25 cellular contexts compared by ENCODE assay signal in genomic region chr6:148590881-148591280, GRCh38.
"Had no signal": no experiment of that assay in that cellular context is flagged by ENCODE, and none has a peak within 500 bp of the region (broad histone marks: within the 10 kb centered on the region; RNA-seq: fewer than 3 reads in every experiment).

No MANE protein-coding gene starts in this region.

- DNase-seq: activated CD4-positive, CD25-positive, alpha-beta regulatory T cell treated with anti-CD3 and anti-CD28 coated beads, Interleukin-2, amount 50 U/mL, for 72 hours; activated naive CD4-positive, alpha-beta T cell treated with Interleukin-2 at 50 U/mL for 16 hours; activated naive CD8-positive, alpha-beta T cell treated with anti-CD3 and anti-CD28 coated beads for 36 hours; activated T-cell treated with anti-CD3 and anti-CD28 coated beads, Interleukin-2, amount 50 U/mL, for 24 hours; central memory CD4-positive, alpha-beta T cell; dorsolateral prefrontal cortex; effector memory CD8-positive, alpha-beta T cell; foreskin melanocyte; immature natural killer cell; naive B cell; nucleus accumbens; small intestine; stimulated activated CD4-positive, alpha-beta T cell treated with anti-CD3 and anti-CD28 coated beads, Interleukin-2, amount 100 ng/mL, for 24 hours; stomach; transverse colon had no signal

- H3K27ac ChIP-seq: dorsolateral prefrontal cortex, stomach, suprapubic skin, transverse colon, VCaP had no signal

- H3K36me3 ChIP-seq: stomach, suprapubic skin, transverse colon had no signal

- FAIRE-seq: astrocyte, endothelial cell of umbilical vein, small intestine, urothelium cell line had no signal

- ATAC-seq: effector memory CD8-positive, alpha-beta T cell; esophagus mucosa; left lobe of liver; sciatic nerve; stimulated activated memory B cell treated with anti-CD40 and anti-IgM and Interleukin-4, amounts not matched to agents 10 μg/mL and 1 μg/mL and 100 μg/mL, for 72 hours had no signal

- H3K9me3 ChIP-seq: suprapubic skin had no signal

- H3K4me3 ChIP-seq: dorsolateral prefrontal cortex, lung, stomach, suprapubic skin, transverse colon had no signal

- H3K27me3 ChIP-seq: stomach, suprapubic skin, transverse colon had no signal
